ENCODE assay signal across 8 cellular contexts in the genomic region with DNA sequence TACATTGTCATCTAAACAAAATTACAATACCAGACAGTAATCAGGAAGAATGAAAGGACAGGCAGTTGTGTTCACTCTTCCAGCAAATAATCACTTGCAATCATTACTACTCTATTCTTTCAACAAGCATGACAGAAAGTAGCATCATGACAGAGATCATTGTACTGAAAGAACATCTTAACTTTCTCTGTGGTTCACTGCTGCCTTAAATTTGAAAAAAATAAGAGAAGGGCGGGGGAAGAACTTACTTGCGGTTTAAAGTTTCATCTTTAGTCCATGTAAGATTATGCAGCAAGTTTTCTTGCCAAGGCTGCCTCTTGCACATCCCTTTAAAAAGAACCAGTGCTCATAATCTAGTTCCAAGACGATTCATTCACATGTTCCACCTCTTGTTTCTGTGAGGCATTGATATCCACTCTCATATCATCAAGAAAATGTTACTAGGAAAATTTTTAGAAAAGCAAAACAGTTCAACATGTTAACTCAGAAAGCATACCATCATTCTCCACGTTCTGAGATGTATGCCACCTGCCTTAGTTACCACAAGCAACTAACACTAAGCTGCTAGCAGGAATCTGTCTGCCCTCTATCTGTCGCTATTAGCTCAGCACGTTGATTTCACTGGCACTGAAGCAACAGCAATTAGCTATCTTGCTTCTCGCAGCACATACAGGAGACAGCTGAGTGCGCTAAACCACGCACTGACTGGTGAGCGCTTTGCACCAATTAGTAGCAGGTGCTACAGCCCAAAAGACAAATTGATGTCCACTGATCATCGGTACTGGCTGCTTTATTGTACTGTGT. TPM values are rescaled to one million over a fixed set of nuclear protein-coding genes. Genes with fewer than 3 reads are reported as not detected.
DNase-seq lines count a peak whose midpoint lies in the region; ATAC-seq and TF ChIP-seq lines count a peak whose summit lies in the region.

A gene (minus strand): TSS at position 555 of the 804 bp plus-strand sequence. CDS start 136,969 bp downstream, outside the sequence.

- peak; percentile 8 for DNase-seq in NCI-H345 treated with DMSO at 0.1 percent for 48 hours (lab: John Stamatoyannopoulos, UW; ENCODE audit: unreplicated experiment)
- peak; percentile 13 for DNase-seq in dermis blood vessel endothelial cell
- DNase-seq in nephron progenitor cell: peak; percentile 36
- DNase-seq in NCI-H1694 (lab: John Stamatoyannopoulos, UW): no peak
- DNase-seq in CD14-positive monocyte (ENCODE audit: low spot score): no peak
- DNase-seq in activated T-helper 2 cell treated with anti-CD3 and anti-CD28 coated beads, Interferon-gamma antibody, Interleukin-2, Interleukin-4, amounts not matched to agents 10 μg/mL and 5 μg/mL and 100 μg/mL, durations not matched to agents 14 hours and 24 hours and 36 hours (ENCODE audit: low spot score): no peak

- H3K9me3 Mint-ChIP-seq in nephron progenitor cell (peaks cover 8% of the 10 kb centered on the region), CD14-positive monocyte (peaks cover 0 to 4% (median 0%) of the 10 kb centered on the region in 7 donors)
- H3K9me3 Mint-ChIP-seq in activated T-helper 2 cell treated with anti-CD3 and anti-CD28 coated beads, Interferon-gamma antibody, Interleukin-2, Interleukin-4, amounts not matched to agents 10 μg/mL and 5 μg/mL and 100 μg/mL, durations not matched to agents 14 hours and 24 hours and 36 hours: peaks cover 20% of the 10 kb centered on the region

- peak within 1 kb of the TSS; percentile 81 for H3K4me3 Mint-ChIP-seq in nephron progenitor cell
- no peak within 1 kb of the TSS for H3K4me3 Mint-ChIP-seq in CD14-positive monocyte
- H3K4me3 Mint-ChIP-seq in activated T-helper 2 cell treated with anti-CD3 and anti-CD28 coated beads, Interferon-gamma antibody, Interleukin-2, Interleukin-4, amounts not matched to agents 10 μg/mL and 5 μg/mL and 100 μg/mL, durations not matched to agents 14 hours and 24 hours and 36 hours (ENCODE audit: low read depth): no peak within 1 kb of the TSS

- H3K27me3 Mint-ChIP-seq in nephron progenitor cell (ENCODE audit: low read depth, poor library complexity) (no peaks in the 10 kb centered on the region), CD14-positive monocyte (ENCODE audit: low read depth in 3 of 3) (no peaks in the 10 kb centered on the region)
- H3K27me3 Mint-ChIP-seq in activated T-helper 2 cell treated with anti-CD3 and anti-CD28 coated beads, Interferon-gamma antibody, Interleukin-2, Interleukin-4, amounts not matched to agents 10 μg/mL and 5 μg/mL and 100 μg/mL, durations not matched to agents 14 hours and 24 hours and 36 hours (ENCODE audit: low read depth): no peaks in the 10 kb centered on the region

- peaks cover 68% of the 10 kb centered on the region for H3K4me1 Mint-ChIP-seq in nephron progenitor cell
- H3K4me1 Mint-ChIP-seq in CD14-positive monocyte: no peaks in the 10 kb centered on the region
- no peaks in the 10 kb centered on the region for H3K4me1 Mint-ChIP-seq in activated T-helper 2 cell treated with anti-CD3 and anti-CD28 coated beads, Interferon-gamma antibody, Interleukin-2, Interleukin-4, amounts not matched to agents 10 μg/mL and 5 μg/mL and 100 μg/mL, durations not matched to agents 14 hours and 24 hours and 36 hours (ENCODE audit: low read depth)

- intact Hi-C loops in CD14-positive monocyte (cut with micrococcal nuclease): no loop called here
- intact Hi-C loops in activated T-helper 2 cell treated with anti-CD3 and anti-CD28 coated beads, Interferon-gamma antibody, Interleukin-2, Interleukin-4, amounts not matched to agents 10 μg/mL and 5 μg/mL and 100 μg/mL, durations not matched to agents 14 hours and 24 hours and 36 hours (cut with micrococcal nuclease): no loop called here

- H3K36me3 Mint-ChIP-seq in nephron progenitor cell (ENCODE audit: low read depth) (peaks cover 6% of the 10 kb centered on the region), CD14-positive monocyte (no peaks in the 10 kb centered on the region)
- H3K36me3 Mint-ChIP-seq in activated T-helper 2 cell treated with anti-CD3 and anti-CD28 coated beads, Interferon-gamma antibody, Interleukin-2, Interleukin-4, amounts not matched to agents 10 μg/mL and 5 μg/mL and 100 μg/mL, durations not matched to agents 14 hours and 24 hours and 36 hours (ENCODE audit: low read depth): no peaks in the 10 kb centered on the region

- TF ChIP-seq CTCF in GM12874 (IDR thresholded peaks at IDR 0.05; ENCODE audit: insufficient read depth, low read depth, low read length) (0 out of 2 replicates have a peak, but pooled peaks have one; percentile 6), nephron progenitor cell (IDR thresholded peaks at IDR 0.05) (peak; percentile 50), CD14-positive monocyte (IDR thresholded peaks at IDR 0.05) (no peak)

- no peak for ATAC-seq in GM18498 (IDR thresholded peaks at IDR 0.05; ENCODE audit: unreplicated experiment)

- peak within 1 kb of the TSS; percentile 70 for H3K27ac Mint-ChIP-seq in nephron progenitor cell
- no peak within 1 kb of the TSS for H3K27ac Mint-ChIP-seq in CD14-positive monocyte
- H3K27ac Mint-ChIP-seq in activated T-helper 2 cell treated with anti-CD3 and anti-CD28 coated beads, Interferon-gamma antibody, Interleukin-2, Interleukin-4, amounts not matched to agents 10 μg/mL and 5 μg/mL and 100 μg/mL, durations not matched to agents 14 hours and 24 hours and 36 hours: no peak within 1 kb of the TSS

RNA-seq across cellular contexts. Expression of the gene that starts here (rescaled TPM):
- not detected in 2 replicates for total RNA-seq in dermis blood vessel endothelial cell
- polyA plus RNA-seq in CD14-positive monocyte: not detected
- total RNA-seq in activated T-helper 2 cell treated with anti-CD3 and anti-CD28 coated beads, Interferon-gamma antibody, Interleukin-2, Interleukin-4, amounts not matched to agents 10 μg/mL and 5 μg/mL and 100 μg/mL, durations not matched to agents 14 hours and 24 hours and 36 hours: 0.07 TPM in 1 of 2 replicates, not detected in the other

Comparison
In these comparisons a context has a peak if more than half of its experiments do, and no peak if none do; other contexts are left out.
1. Peak in DNase-seq in dermis blood vessel endothelial cell; RNA of the gene not detected or under 1 TPM.
2. DNase-seq: peak in NCI-H345 treated with DMSO at 0.1 percent for 48 hours (single experiment) and nephron progenitor cell (single experiment); none in NCI-H1694 (single experiment), CD14-positive monocyte (single experiment) and activated T-helper 2 cell treated with anti-CD3 and anti-CD28 coated beads, Interferon-gamma antibody, Interleukin-2, Interleukin-4, amounts not matched to agents 10 μg/mL and 5 μg/mL and 100 μg/mL, durations not matched to agents 14 hours and 24 hours and 36 hours (single experiment).